1 cellular context compared by ENCODE assay signal in genomic region chr12:45990468-45991288, GRCh38.
TF ChIP-seq lines count a peak whose summit lies in the region.

Gene SCAF11, minus strand, starts transcription at chr12:45990574. Its CDS starts 26,407 bp downstream, at chr12:45964167.

TF ChIP-seq in K562, 482 proteins besides CTCF, POLR2A, EP300 and RAD21 (continued from another document and continues in another):
- TF ChIP-seq NFE2 (IDR thresholded peaks at IDR 0.05; ENCODE audit: low read depth) (peak; percentile 47; the same call in 1 of the 2 replicates), RB1 (IDR thresholded peaks at IDR 0.05; ENCODE audit: low read depth) (peak; percentile 89), PCBP1 (IDR thresholded peaks at IDR 0.05; ENCODE audit: low read depth, low read length, poor library complexity, severe bottlenecking) (peak; percentile 67), THRB (CRISPR knock-in tag; conservative IDR thresholded peaks at IDR 0.05) (no peak), ZBTB5 (IDR thresholded peaks at IDR 0.05) (no peak), GMEB1 (CRISPR knock-in tag; IDR thresholded peaks at IDR 0.05) (peak; percentile 89), ELF1 (tag; IDR thresholded peaks at IDR 0.05) (peak; percentile 42; the same call in 1 of the 2 replicates), MNT (conservative IDR thresholded peaks at IDR 0.05) (peak; percentile 97), ZHX1 (conservative IDR thresholded peaks at IDR 0.05; ENCODE audit: low read length) (no peak), MAZ (CRISPR knock-in tag; conservative IDR thresholded peaks at IDR 0.05 in 1 of 2, IDR thresholded peaks at IDR 0.05 in 1 of 2) (peak; percentile 98 to 99), SRSF3 (IDR thresholded peaks at IDR 0.05; ENCODE audit: insufficient read depth, low read length) (no peak), SRSF1 (IDR thresholded peaks at IDR 0.05; ENCODE audit: low read depth, low read length) (no peak), NEUROD1 (IDR thresholded peaks at IDR 0.05; ENCODE audit: borderline replicate concordance, low read depth, low read length, partially characterized antibody) (peak; percentile 69), TCF7 (IDR thresholded peaks at IDR 0.05; ENCODE audit: borderline replicate concordance) (peak; percentile 74; the same call in 1 of the 2 replicates), KDM2B (CRISPR knock-in tag; IDR thresholded peaks at IDR 0.05) (peak; percentile 82; the same call in 1 of the 2 replicates), ZNF124 (CRISPR knock-in tag; IDR thresholded peaks at IDR 0.05) (no peak), RFX1 (IDR thresholded peaks at IDR 0.05) (no peak), IRF2 (CRISPR knock-in tag; IDR thresholded peaks at IDR 0.05) (no peak), ZNF695 (CRISPR knock-in tag; IDR thresholded peaks at IDR 0.05) (no peak), LEF1 (IDR thresholded peaks at IDR 0.05) (peak; percentile 39; the same call in 1 of the 2 replicates), SRSF7 (optimal IDR thresholded peaks at IDR 0.05; ENCODE audit: low read depth, low read length) (no peak), STAG1 (CRISPR knock-in tag; IDR thresholded peaks at IDR 0.05; ENCODE audit: borderline replicate concordance) (peak; percentile 50; the same call in 1 of the 2 replicates), MAFG (tag; conservative IDR thresholded peaks at IDR 0.05) (no peak), ZNF764 (CRISPR knock-in tag; IDR thresholded peaks at IDR 0.05; ENCODE audit: low read depth) (no peak), SMARCB1 (IDR thresholded peaks at IDR 0.05; ENCODE audit: insufficient read length, low read depth) (no peak), STAT5A (IDR thresholded peaks at IDR 0.05; ENCODE audit: borderline replicate concordance, low read length) (no peak), CBFA2T3 (IDR thresholded peaks at IDR 0.05) (peak; percentile 2; the same call in 1 of the 2 replicates), SUPT5H (IDR thresholded peaks at IDR 0.05) (peak; percentile 79), SAP30 (IDR thresholded peaks at IDR 0.05; ENCODE audit: borderline replicate concordance, insufficient read depth, low read depth, low read length, poor library complexity, severe bottlenecking) (peak; percentile 72), ETV1 (tag; conservative IDR thresholded peaks at IDR 0.05; ENCODE audit: low read depth) (peak; percentile 26; the same call in 1 of the 2 replicates), EHMT2 (IDR thresholded peaks at IDR 0.05) (no peak), CEBPB (tag; IDR thresholded peaks at IDR 0.05) (no peak), TEAD4 (IDR thresholded peaks at IDR 0.05; ENCODE audit: low read length) (peak; percentile 56; the same call in 1 of the 2 replicates), TEAD4 (CRISPR knock-in tag; IDR thresholded peaks at IDR 0.05; ENCODE audit: borderline replicate concordance) (peak; percentile 95; the same call in 1 of the 2 replicates), CBX3 (IDR thresholded peaks at IDR 0.05; ENCODE audit: borderline replicate concordance in 1 of 2, low read length in 2 of 2) (peak in 1 of 2 experiments; percentile 72; a peak in 1 of 3 replicates), MLX (CRISPR knock-in tag; conservative IDR thresholded peaks at IDR 0.05) (no peak), YBX1 (IDR thresholded peaks at IDR 0.05) (no peak), MYC (IDR thresholded peaks at IDR 0.05; ENCODE audit: low read depth, low read length) (peak; percentile 99), MYC (CRISPR knock-in tag; IDR thresholded peaks at IDR 0.05; ENCODE audit: borderline replicate concordance, low read depth) (0 out of 2 replicates have a peak, but pooled peaks have one; percentile 13), SLC30A9 (CRISPR knock-in tag; IDR thresholded peaks at IDR 0.05) (no peak), TCF7L2 (IDR thresholded peaks at IDR 0.05; ENCODE audit: low read depth, low read length) (peak; percentile 58; the same call in 1 of the 2 replicates), RBM15 (IDR thresholded peaks at IDR 0.05; ENCODE audit: insufficient read depth, low read length) (no peak), E2F4 (CRISPR knock-in tag; IDR thresholded peaks at IDR 0.05; ENCODE audit: low read depth) (peak; percentile 85), ETS2 (tag; IDR thresholded peaks at IDR 0.05; ENCODE audit: borderline replicate concordance, poor library complexity, severe bottlenecking) (no peak)
